Comparison of ENCODE assay signal across 8 cellular contexts in the genomic region with DNA sequence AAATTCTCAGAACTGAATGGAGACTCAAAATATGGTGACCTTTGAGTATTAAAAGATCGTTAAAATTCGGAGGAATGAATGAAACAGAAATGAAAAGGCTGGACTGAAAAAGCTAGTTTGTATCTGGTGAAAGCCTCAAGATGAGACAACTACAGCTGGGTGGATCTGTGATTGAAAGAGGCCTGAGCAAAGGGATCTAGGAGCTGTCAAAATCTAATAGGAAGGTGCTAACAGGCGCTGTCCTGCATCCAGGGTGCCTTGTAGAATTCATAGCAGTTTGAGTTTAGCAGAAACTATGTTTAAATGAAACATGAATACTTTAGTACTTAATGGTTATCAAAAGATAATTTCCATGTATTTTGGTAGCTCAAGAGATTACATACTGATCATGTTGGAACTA. TPM values are rescaled to one million over a fixed set of nuclear protein-coding genes. Genes with fewer than 3 reads are reported as not detected.
DNase-seq lines count a peak whose midpoint lies in the region; ATAC-seq and TF ChIP-seq lines count a peak whose summit lies in the region.

No MANE protein-coding gene starts in this region.

- H3K9me3 ChIP-seq in mesodermal cell (ENCODE audit: control insufficient read depth, low read length) = no peaks in the 10 kb centered on the region

- DNase-seq in stimulated activated naive CD8-positive, alpha-beta T cell treated with anti-CD3 and anti-CD28 coated beads, Interleukin-15, Interleukin-2, amounts not matched to agents 100 U/mL and 50 U/mL, for 24 hours = no peak
- DNase-seq in KG1 (lab: John Stamatoyannopoulos, UW) (no peak), NCI-H226 (no peak)
- no peak for DNase-seq in effector CD8-positive, alpha-beta T cell (lab: John Stamatoyannopoulos, UW)

- no peaks in the 10 kb centered on the region for H3K27me3 Mint-ChIP-seq in stimulated activated naive CD8-positive, alpha-beta T cell treated with anti-CD3 and anti-CD28 coated beads, Interleukin-15, Interleukin-2, amounts not matched to agents 100 ng/mL and 50 ng/mL, for 24 hours
- H3K27me3 Mint-ChIP-seq in brain = peaks cover 14% of the 10 kb centered on the region

- peaks cover 5% of the 10 kb centered on the region for H3K4me1 ChIP-seq in mesodermal cell (ENCODE audit: control insufficient read depth, insufficient read depth, low read length, poor library complexity, severe bottlenecking)

- ATAC-seq in stimulated activated naive CD8-positive, alpha-beta T cell treated with anti-CD3 and anti-CD28 coated beads, Interleukin-15, Interleukin-2, amounts not matched to agents 100 U/mL and 50 U/mL, for 24 hours = no peak
- no peak for ATAC-seq in GM19023 (IDR thresholded peaks at IDR 0.05; ENCODE audit: unreplicated experiment)

- peaks cover 30% of the 10 kb centered on the region for H3K36me3 ChIP-seq in mesodermal cell (ENCODE audit: control insufficient read depth, insufficient read depth, low read length)

- peak overlapping the region; percentile 91 for H3K27ac Mint-ChIP-seq in stimulated activated naive CD8-positive, alpha-beta T cell treated with anti-CD3 and anti-CD28 coated beads, Interleukin-15, Interleukin-2, amounts not matched to agents 100 ng/mL and 50 ng/mL, for 24 hours
- H3K27ac Mint-ChIP-seq in brain = peak overlapping the region; percentile 90 to 99 (median 94)

- H3K4me3 ChIP-seq in mesodermal cell (ENCODE audit: extremely low read depth, insufficient read depth, low read length, poor library complexity, severe bottlenecking) = peak overlapping the region; percentile 55

- H3K4me3 Mint-ChIP-seq in stimulated activated naive CD8-positive, alpha-beta T cell treated with anti-CD3 and anti-CD28 coated beads, Interleukin-15, Interleukin-2, amounts not matched to agents 100 ng/mL and 50 ng/mL, for 24 hours = peak overlapping the region; percentile 89
- H3K4me3 Mint-ChIP-seq in brain = peak overlapping the region; percentile 91 to 98 (median 95)

- H3K27ac ChIP-seq in mesodermal cell (ENCODE audit: low read depth, low read length, severe bottlenecking) = peak overlapping the region; percentile 76

- no peaks in the 10 kb centered on the region for H3K9me3 Mint-ChIP-seq in stimulated activated naive CD8-positive, alpha-beta T cell treated with anti-CD3 and anti-CD28 coated beads, Interleukin-15, Interleukin-2, amounts not matched to agents 100 ng/mL and 50 ng/mL, for 24 hours
- H3K9me3 Mint-ChIP-seq in brain = peaks cover 0 to 5% (median 0%) of the 10 kb centered on the region in 5 experiments

- peaks cover 50% of the 10 kb centered on the region for H3K36me3 Mint-ChIP-seq in stimulated activated naive CD8-positive, alpha-beta T cell treated with anti-CD3 and anti-CD28 coated beads, Interleukin-15, Interleukin-2, amounts not matched to agents 100 ng/mL and 50 ng/mL, for 24 hours (ENCODE audit: low read depth)
- peaks cover 33% of the 10 kb centered on the region for H3K36me3 Mint-ChIP-seq in brain

- no peak for TF ChIP-seq CTCF in brain (conservative IDR thresholded peaks at IDR 0.05)

- peaks cover 64% of the 10 kb centered on the region for H3K4me1 Mint-ChIP-seq in stimulated activated naive CD8-positive, alpha-beta T cell treated with anti-CD3 and anti-CD28 coated beads, Interleukin-15, Interleukin-2, amounts not matched to agents 100 ng/mL and 50 ng/mL, for 24 hours (ENCODE audit: low read depth)
- H3K4me1 Mint-ChIP-seq in brain = peaks cover 65% of the 10 kb centered on the region

- WGBS in mesodermal cell (ENCODE audit: insufficient coverage in 2 of 2), 2 experiments = 76 to 100% methylated on average over 1 to 3 of the region's 3 CpGs

RNA-seq across cellular contexts. Expression of a gene that starts 2.3 kb away (rescaled TPM):
- 43.9 TPM for polyA plus RNA-seq in brain (ENCODE audit: insufficient read depth, low read depth, low replicate concordance)
- 76.3 TPM for polyA plus RNA-seq in mesodermal cell (2013, experiment 1 of 2)
- polyA plus RNA-seq in mesodermal cell (2013, experiment 2 of 2) = 79.0 TPM
